Comparison of ENCODE assay signal across 20 cellular contexts in genomic region chr22:45291061-45291930, GRCh38. TPM values are rescaled to one million over a fixed set of nuclear protein-coding genes. Genes with fewer than 3 reads are reported as not detected.
DNase-seq lines count a peak whose midpoint lies in the region; ATAC-seq and TF ChIP-seq lines count a peak whose summit lies in the region.
"Had no signal": no experiment of that assay in that cellular context is flagged by ENCODE, and none has a peak within 500 bp of the region (broad histone marks: within the 10 kb centered on the region; RNA-seq: fewer than 3 reads in every experiment).

No MANE protein-coding gene starts in this region.

- H3K36me3 ChIP-seq in WERI-Rb-1 (no peaks in the 10 kb centered on the region), mesendoderm (ENCODE audit: control insufficient read depth, insufficient read depth, low read length) (no peaks in the 10 kb centered on the region)
- H3K36me3 ChIP-seq: neural progenitor cell, uterus had no signal

- peaks cover 3% of the 10 kb centered on the region for H3K4me1 ChIP-seq in mesendoderm (ENCODE audit: control insufficient read depth, low read depth, low read length)
- H3K4me1 ChIP-seq: uterus had no signal

- H3K79me2 ChIP-seq in mesendoderm (ENCODE audit: control insufficient read depth, insufficient read depth, low read length) = no peaks in the 10 kb centered on the region

- H4K8ac ChIP-seq in mesendoderm (ENCODE audit: low read depth, low read length) = no peak overlapping the region

- H3K27ac ChIP-seq in WERI-Rb-1 = peak overlapping the region; percentile 41; the same call in 1 of the 2 replicates
- no peak overlapping the region for H3K27ac ChIP-seq in mesendoderm (ENCODE audit: low read depth, low read length)
- H3K27ac ChIP-seq: neural progenitor cell, uterus had no signal

- no peak overlapping the region for H2BK120ac ChIP-seq in mesendoderm (ENCODE audit: low read depth, low read length)

- H3K27ac Mint-ChIP-seq in stimulated activated naive CD8-positive, alpha-beta T cell treated with anti-CD3 and anti-CD28 coated beads, Interleukin-15, amount 100 ng/mL, for 72 hours = no peak overlapping the region
- H3K27ac Mint-ChIP-seq: activated naive CD8-positive, alpha-beta T cell treated with anti-CD3 and anti-CD28 coated beads, Interleukin-2, amount 50 U/mL, for 24 hours; brain; CD4-positive, CD25-positive, alpha-beta regulatory T cell; endodermal cell; neural progenitor cell had no signal

- no peak overlapping the region for H3K4me3 Mint-ChIP-seq in stimulated activated naive CD8-positive, alpha-beta T cell treated with anti-CD3 and anti-CD28 coated beads, Interleukin-15, amount 100 ng/mL, for 72 hours
- H3K4me3 Mint-ChIP-seq: activated B cell treated with CpG ODN at 0.5 μM for 24 hours; activated naive CD8-positive, alpha-beta T cell treated with anti-CD3 and anti-CD28 coated beads, Interleukin-2, amount 50 U/mL, for 24 hours; brain; CD4-positive, CD25-positive, alpha-beta regulatory T cell; endodermal cell; neural progenitor cell had no signal

- H3K4me3 ChIP-seq in WERI-Rb-1 (ENCODE audit: low read depth, low read length) (no peak overlapping the region), mesendoderm (ENCODE audit: low read length) (no peak overlapping the region)
- H3K4me3 ChIP-seq: neural progenitor cell, uterus had no signal

- H3K79me1 ChIP-seq in mesendoderm (ENCODE audit: low read length) = no peaks in the 10 kb centered on the region

- peaks cover 6% of the 10 kb centered on the region for H3K27me3 Mint-ChIP-seq in stimulated activated naive CD8-positive, alpha-beta T cell treated with anti-CD3 and anti-CD28 coated beads, Interleukin-15, amount 100 ng/mL, for 72 hours
- H3K27me3 Mint-ChIP-seq: activated B cell treated with CpG ODN at 0.5 μM for 24 hours had no signal

- peak; percentile 77 for ATAC-seq in stimulated activated naive CD8-positive, alpha-beta T cell treated with anti-CD3 and anti-CD28 coated beads, Interleukin-15, amount 100 ng/mL, for 72 hours
- ATAC-seq: activated naive CD8-positive, alpha-beta T cell treated with anti-CD3 and anti-CD28 coated beads, Interleukin-2, amount 50 U/mL, for 24 hours had no signal

- H3K9me3 ChIP-seq in WERI-Rb-1 (ENCODE audit: severe bottlenecking) = no peaks in the 10 kb centered on the region
- H3K9me3 ChIP-seq: SK-N-SH, uterus had no signal

- peak; percentile 18 for DNase-seq in activated naive CD4-positive, alpha-beta T cell treated with Interleukin-2 at 50 U/mL for 16 hours
- no peak for DNase-seq in activated naive CD4-positive, alpha-beta T cell treated with anti-CD3 and anti-CD28 coated beads, Interleukin-2, amount 50 U/mL, for 16 hours
- DNase-seq in WERI-Rb-1 = no peak
- DNase-seq in mesendoderm = no peak
- peak; percentile 15 to 33 for DNase-seq in stimulated activated naive CD8-positive, alpha-beta T cell treated with anti-CD3 and anti-CD28 coated beads, Interleukin-15, amount 100 ng/mL, for 72 hours
- no peak for DNase-seq in mesenteric fat pad (ENCODE audit: low spot score)
- no peak for DNase-seq in SW 1271 (lab: John Stamatoyannopoulos, UW)
- DNase-seq in HK-2 (ENCODE audit: unreplicated experiment) = no peak
- DNase-seq: activated B cell treated with CpG ODN at 0.5 μM for 24 hours; activated naive CD8-positive, alpha-beta T cell treated with anti-CD3 and anti-CD28 coated beads, Interleukin-2, amount 50 U/mL, for 24 hours; CD4-positive, CD25-positive, alpha-beta regulatory T cell; SK-N-SH; stimulated activated CD4-positive, alpha-beta T cell treated with anti-CD3 and anti-CD28 coated beads, Interleukin-4, amount 100 ng/mL, for 4 hours; uterus had no signal

- no peak overlapping the region for H2BK15ac ChIP-seq in mesendoderm (replicated peaks; ENCODE audit: low read depth)

- 100% methylated on average over 5 of the region's 8 CpGs for WGBS in mesendoderm (ENCODE audit: extremely low coverage, insufficient coverage, low lambda C conversion rate)

- no peak overlapping the region for H3K4ac ChIP-seq in mesendoderm (ENCODE audit: low read depth, low read length)

- H3K4me1 Mint-ChIP-seq in stimulated activated naive CD8-positive, alpha-beta T cell treated with anti-CD3 and anti-CD28 coated beads, Interleukin-15, amount 100 ng/mL, for 72 hours = peaks cover 9% of the 10 kb centered on the region
- H3K4me1 Mint-ChIP-seq: brain had no signal

- no peak for TF ChIP-seq CTCF in WERI-Rb-1 (IDR thresholded peaks at IDR 0.05; ENCODE audit: low read depth, low read length)

- H3K9me3 Mint-ChIP-seq in stimulated activated naive CD8-positive, alpha-beta T cell treated with anti-CD3 and anti-CD28 coated beads, Interleukin-15, amount 100 ng/mL, for 72 hours = no peaks in the 10 kb centered on the region
- H3K9me3 Mint-ChIP-seq: activated B cell treated with CpG ODN at 0.5 μM for 24 hours; activated naive CD8-positive, alpha-beta T cell treated with anti-CD3 and anti-CD28 coated beads, Interleukin-2, amount 50 U/mL, for 24 hours; brain; CD4-positive, CD25-positive, alpha-beta regulatory T cell; endodermal cell; neural progenitor cell had no signal

- H3K23ac ChIP-seq in mesendoderm (ENCODE audit: low read length) = no peak overlapping the region

- H3K4me2 ChIP-seq in mesendoderm (ENCODE audit: low read length) = no peak overlapping the region
- H3K4me2 ChIP-seq: neural progenitor cell, SK-N-SH had no signal

- no peak overlapping the region for H3K9ac ChIP-seq in mesendoderm (ENCODE audit: low read length)
- H3K9ac ChIP-seq: neural progenitor cell, SK-N-SH had no signal

- H2BK5ac ChIP-seq in mesendoderm (ENCODE audit: low read length) = no peak overlapping the region

- no peak overlapping the region for H4K5ac ChIP-seq in mesendoderm (ENCODE audit: low read length)

- H3K56ac ChIP-seq in mesendoderm (ENCODE audit: low read length) = peak overlapping the region; percentile 31

- H2AK5ac ChIP-seq in mesendoderm (ENCODE audit: low read length) = no peak overlapping the region

- H3K18ac ChIP-seq in mesendoderm (ENCODE audit: low read length) = no peak overlapping the region

- H3K27me3 ChIP-seq in WERI-Rb-1 (ENCODE audit: insufficient read depth, low read depth, severe bottlenecking) (no peaks in the 10 kb centered on the region), mesendoderm (ENCODE audit: insufficient read depth, low read length, poor library complexity) (no peaks in the 10 kb centered on the region)
- H3K27me3 ChIP-seq: uterus had no signal

RNA-seq across cellular contexts. Expression of gene UPK3A, which starts 6.5 kb away (rescaled TPM):
- 0.08 TPM for polyA plus RNA-seq in mesendoderm (2013, experiment 1 of 2)
- 0.04 TPM for polyA plus RNA-seq in mesendoderm (2013, experiment 2 of 2)
- not detected for total RNA-seq in mesenteric fat pad
- total RNA-seq: CD4-positive, CD25-positive, alpha-beta regulatory T cell; endodermal cell; fibroblast of lung; NCI-H460; pulmonary artery endothelial cell; uterus had no signal
- polyA plus RNA-seq: CD4-positive, CD25-positive, alpha-beta regulatory T cell; fibroblast of lung; SK-N-SH had no signal

RNA-seq across cellular contexts. Expression of gene FAM118A, which starts 18.4 kb away (rescaled TPM):
- 12.1 TPM for polyA plus RNA-seq in mesendoderm (2013, experiment 1 of 2)
- polyA plus RNA-seq in mesendoderm (2013, experiment 2 of 2) = 11.1 TPM
- total RNA-seq in mesenteric fat pad = 22.2 TPM

RNA-seq across cellular contexts. Expression of gene KIAA0930, which starts 50.6 kb away (rescaled TPM):
- polyA plus RNA-seq in mesendoderm (2013, experiment 1 of 2) = 38.5 TPM
- 41.4 TPM for polyA plus RNA-seq in mesendoderm (2013, experiment 2 of 2)
- 65.7 TPM for total RNA-seq in mesenteric fat pad

Comparison
In these comparisons a context has a peak if more than half of its experiments do, and no peak if none do; other contexts are left out.
1. DNase-seq: peak in activated naive CD4-positive, alpha-beta T cell treated with Interleukin-2 at 50 U/mL for 16 hours (single experiment) and stimulated activated naive CD8-positive, alpha-beta T cell treated with anti-CD3 and anti-CD28 coated beads, Interleukin-15, amount 100 ng/mL, for 72 hours (2 of 2); none in activated naive CD4-positive, alpha-beta T cell treated with anti-CD3 and anti-CD28 coated beads, Interleukin-2, amount 50 U/mL, for 16 hours (single experiment), WERI-Rb-1 (single experiment), mesendoderm (single experiment), mesenteric fat pad (single experiment), SW 1271 (0 of 2) and HK-2 (single experiment).